In the genomic region with DNA sequence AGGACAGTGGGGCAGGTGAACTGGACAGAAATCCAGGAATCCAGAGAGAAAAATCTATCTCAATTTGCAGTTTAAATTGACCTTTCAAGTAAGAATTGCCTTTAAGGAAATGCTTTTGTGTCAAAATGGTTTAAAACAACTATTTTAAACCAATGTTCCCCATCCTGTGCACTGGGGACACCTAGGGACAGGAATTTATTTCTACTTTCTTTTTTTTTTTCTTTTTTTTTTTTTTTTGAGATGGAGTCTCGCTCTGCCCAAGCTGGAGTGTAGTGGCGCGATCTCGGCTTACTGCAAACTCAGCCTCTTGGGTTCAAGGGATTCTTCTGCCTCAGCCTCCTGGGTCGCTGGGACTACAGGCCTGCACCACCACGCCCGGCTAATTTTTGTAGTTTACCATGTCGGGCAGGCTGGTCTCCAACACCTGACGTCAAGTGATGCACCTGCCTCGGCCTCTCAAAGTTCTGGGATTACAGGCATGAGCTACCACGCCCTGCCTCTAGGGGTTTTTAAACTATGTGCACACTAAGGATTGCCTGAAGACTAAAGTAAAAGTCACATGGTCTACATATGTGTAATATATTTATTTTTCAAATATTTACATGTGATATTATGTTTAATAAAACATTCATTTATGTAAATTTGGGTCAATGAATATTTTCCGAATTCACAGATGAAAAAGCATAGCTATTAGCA, we compare ENCODE assay signal across 2 cellular contexts.
TF ChIP-seq lines count a peak whose summit lies in the region.

No MANE protein-coding gene starts in this region.

TF ChIP-seq in IMR-90, 13 proteins besides CTCF, POLR2A, EP300 and RAD21:
- no peak for TF ChIP-seq SMC3 (IDR thresholded peaks at IDR 0.05; ENCODE audit: low read depth, low read length)
- TF ChIP-seq MXI1 (IDR thresholded peaks at IDR 0.05; ENCODE audit: borderline replicate concordance, low read depth, low read length): no peak
- no peak for TF ChIP-seq RFX5 (IDR thresholded peaks at IDR 0.05; ENCODE audit: low read depth, low read length)
- TF ChIP-seq USF2 (IDR thresholded peaks at IDR 0.05; ENCODE audit: low read depth, low read length): no peak
- no peak for TF ChIP-seq CEBPB (IDR thresholded peaks at IDR 0.05; ENCODE audit: low read depth, low read length)
- no peak for TF ChIP-seq FOS (IDR thresholded peaks at IDR 0.05; ENCODE audit: low read depth, low read length)
- TF ChIP-seq MAZ (IDR thresholded peaks at IDR 0.05; ENCODE audit: borderline replicate concordance, low read depth, low read length): no peak
- no peak for TF ChIP-seq CHD1 (IDR thresholded peaks at IDR 0.05; ENCODE audit: low read depth, low read length)
- no peak for TF ChIP-seq ELK1 (IDR thresholded peaks at IDR 0.05; ENCODE audit: borderline replicate concordance, low read depth, low read length)
- no peak for TF ChIP-seq RCOR1 (IDR thresholded peaks at IDR 0.05; ENCODE audit: insufficient replicate concordance, low read length)
- no peak for TF ChIP-seq MAFK (IDR thresholded peaks at IDR 0.05; ENCODE audit: low read depth, low read length)
- no peak for TF ChIP-seq NFE2L2 (IDR thresholded peaks at IDR 0.05; ENCODE audit: low read depth, low read length)
- no peak for TF ChIP-seq BHLHE40 (IDR thresholded peaks at IDR 0.05; ENCODE audit: low read depth, low read length)
TF ChIP-seq in IMR-90: peak in this region for 0.

TF ChIP-seq in GM12878, 131 proteins besides CTCF, POLR2A, EP300 and RAD21:
- TF ChIP-seq ZZZ3 (IDR thresholded peaks at IDR 0.05; ENCODE audit: control insufficient read depth, insufficient read length, low read depth): no peak
- no peak for TF ChIP-seq NFIC (IDR thresholded peaks at IDR 0.05; ENCODE audit: low read depth, low read length)
- TF ChIP-seq CHD2 (IDR thresholded peaks at IDR 0.05; ENCODE audit: borderline replicate concordance, low read depth, low read length): no peak
- TF ChIP-seq ZNF384 (IDR thresholded peaks at IDR 0.05; ENCODE audit: borderline replicate concordance, low read depth, low read length): peak; percentile 65; the same call in 1 of the 2 replicates
- TF ChIP-seq SIX5 (IDR thresholded peaks at IDR 0.05; ENCODE audit: low read depth, low read length, severe bottlenecking): no peak
- TF ChIP-seq HDAC6 (IDR thresholded peaks at IDR 0.05; ENCODE audit: unreplicated experiment): no peak
- no peak for TF ChIP-seq SRF (IDR thresholded peaks at IDR 0.05; ENCODE audit: low read depth in 2 of 2, low read length in 2 of 2)
- no peak for TF ChIP-seq CHD4 (IDR thresholded peaks at IDR 0.05)
